Comparison of ENCODE assay signal across 24 cellular contexts in genomic region chr10:119049361-119049760, GRCh38. TPM values are rescaled to one million over a fixed set of nuclear protein-coding genes. Genes with fewer than 3 reads are reported as not detected.
A peak's percentile ranks its signal among the peaks of the same experiment; 100 is the strongest.
DNase-seq lines count a peak whose midpoint lies in the region; ATAC-seq, FAIRE-seq and TF ChIP-seq lines count a peak whose summit lies in the region.
"Had no signal": no experiment of that assay in that cellular context is flagged by ENCODE, and none has a peak within 500 bp of the region (broad histone marks: within the 10 kb centered on the region; RNA-seq: fewer than 3 reads in every experiment).

No MANE protein-coding gene starts in this region.

- H3K9ac ChIP-seq in GM12878 (ENCODE audit: control insufficient read depth, insufficient read depth, low read length) (no peak overlapping the region), mesenchymal stem cell (ENCODE audit: low read length) (no peak overlapping the region)
- H3K9ac ChIP-seq: BLaER1 had no signal

- H3K18ac ChIP-seq in mesenchymal stem cell (ENCODE audit: low read depth in 1 of 2, low read length in 2 of 2), result no peak overlapping the region

- peak overlapping the region; percentile 61 for H3K4me3 ChIP-seq in DOHH2 (ENCODE audit: low read length)
- no peak overlapping the region for H3K4me3 ChIP-seq in OCI-LY7 (ENCODE audit: low read depth, low read length, poor library complexity, severe bottlenecking)
- H3K4me3 ChIP-seq in GM12878, result no peak overlapping the region
- no peak overlapping the region for H3K4me3 ChIP-seq in left lung
- no peak overlapping the region for H3K4me3 ChIP-seq in mesenchymal stem cell (ENCODE audit: insufficient read depth in 1 of 2, low read depth in 1 of 2, low read length in 2 of 2)
- H3K4me3 ChIP-seq: BLaER1, HAP-1 had no signal

- DNase-seq in OCI-LY7 (ENCODE audit: low spot score) (peak; percentile 23), GM12878 (ENCODE audit: low read depth, low spot score) (no peak), memory B cell (ENCODE audit: low spot score in 2 of 2) (no peak), SIG-M5 (lab: John Stamatoyannopoulos, UW) (no peak), NCI-H2107 treated with DMSO at 0.1 percent for 48 hours (lab: John Stamatoyannopoulos, UW; ENCODE audit: unreplicated experiment) (no peak), left lung (no peak), mesenchymal stem cell (no peak)
- DNase-seq: CD4-positive, alpha-beta T cell; CD8-positive, alpha-beta memory T cell; DMS 273 treated with DMSO at 0.1 percent for 48 hours; DMS79; GF-D8; GOT3; HFFc6 had no signal

- TF ChIP-seq CTCF in DOHH2 (IDR thresholded peaks at IDR 0.05; ENCODE audit: low read depth, low read length, poor library complexity, severe bottlenecking) (no peak), OCI-LY7 (conservative IDR thresholded peaks at IDR 0.05; ENCODE audit: low read length) (no peak), GM12878 (IDR thresholded peaks at IDR 0.05 in 2 of 3, conservative IDR thresholded peaks at IDR 0.05 in 1 of 3; ENCODE audit: control insufficient read depth in 2 of 3, extremely low read depth in 1 of 3, insufficient read depth in 1 of 3, low read depth in 3 of 3, low read length in 3 of 3) (no peak), left lung (IDR thresholded peaks at IDR 0.05) (no peak)

- no peak overlapping the region for H2BK5ac ChIP-seq in mesenchymal stem cell (ENCODE audit: low read depth, low read length, poor library complexity, severe bottlenecking)

- peak overlapping the region; percentile 11 for H3K4me3 Mint-ChIP-seq in memory B cell
- H3K4me3 Mint-ChIP-seq: B cell; CD4-positive, alpha-beta T cell; CD8-positive, alpha-beta memory T cell; HFFc6 had no signal

- no peak overlapping the region for H2BK120ac ChIP-seq in mesenchymal stem cell (ENCODE audit: low read depth, low read length)

- no peak overlapping the region for H2BK15ac ChIP-seq in mesenchymal stem cell (ENCODE audit: low read depth, poor library complexity, severe bottlenecking)

- no peak for TF ChIP-seq POLR2A in GM12878 (IDR thresholded peaks at IDR 0.05; ENCODE audit: low read depth, low read length)

- CTCF ChIA-PET in OCI-LY7 (lab: Charles Lee; ENCODE audit: unreplicated experiment), result no interaction called here
- CTCF ChIA-PET in GM12878 (lab: Yijun Ruan, JAX), result no interaction called here

- no peak overlapping the region for H3K14ac ChIP-seq in mesenchymal stem cell (ENCODE audit: low read length in 2 of 2)

- no peaks in the 10 kb centered on the region for H3K27me3 Mint-ChIP-seq in memory B cell
- H3K27me3 Mint-ChIP-seq: B cell; CD4-positive, alpha-beta T cell; CD8-positive, alpha-beta memory T cell had no signal

- intact Hi-C loops in OCI-LY7 (cut with micrococcal nuclease; ENCODE audit: unreplicated experiment) (no loop called here), GM12878 (cut with micrococcal nuclease; ENCODE audit: unreplicated experiment) (no loop called here), left lung (cut with DNase I) (no loop called here)

- H2AFZ ChIP-seq in OCI-LY7 (ENCODE audit: low read length) (no peak overlapping the region), GM12878 (ENCODE audit: control insufficient read depth, low read depth, low read length) (no peak overlapping the region), mesenchymal stem cell (ENCODE audit: low read depth, low read length) (no peak overlapping the region)

- H3K23ac ChIP-seq in mesenchymal stem cell (ENCODE audit: low read length in 2 of 2), result no peak overlapping the region

- no peak overlapping the region for H4K8ac ChIP-seq in mesenchymal stem cell (ENCODE audit: low read length)

- H4K20me1 ChIP-seq in DOHH2 (ENCODE audit: control insufficient read depth, insufficient read depth, low read depth, low read length) (peaks cover 33% of the 10 kb centered on the region), OCI-LY7 (ENCODE audit: insufficient read depth, low read length) (peaks cover 24% of the 10 kb centered on the region; the same call in 1 of the 2 replicates), GM12878 (ENCODE audit: control insufficient read depth, insufficient read depth) (no peaks in the 10 kb centered on the region; the same call in 1 of the 2 replicates)

- no peak for TF ChIP-seq RAD21 in GM12878 (IDR thresholded peaks at IDR 0.05; ENCODE audit: insufficient read depth, low read depth, low read length)

- SMC1A ChIA-PET in GM12878 (lab: Charles Lee; ENCODE audit: uncharacterized antibody, unreplicated experiment), result interaction anchor here (0.6 kb wide), 1 partner anchor 857 kb away, joined by 4 read pairs; no protein-coding TSS in a partner anchor

- peaks cover 51% of the 10 kb centered on the region for H3K36me3 Mint-ChIP-seq in memory B cell

- 25% methylated on average over 4 of the region's 5 CpGs for WGBS in GM12878 (ENCODE audit: insufficient coverage, insufficient replicate concordance, low lambda C conversion rate, missing lambda C conversion rate)
- WGBS in mesenchymal stem cell, result over 99% methylated on average over 3 of the region's 5 CpGs

- H2AK5ac ChIP-seq in mesenchymal stem cell (ENCODE audit: low read length, severe bottlenecking), result no peak overlapping the region

- RAD21 ChIA-PET in GM12878 (lab: Charles Lee; ENCODE audit: unreplicated experiment), result no interaction called here

- H2BK12ac ChIP-seq in mesenchymal stem cell (ENCODE audit: low read length in 2 of 2), result no peak overlapping the region

- peaks cover 4% of the 10 kb centered on the region for H3K79me1 ChIP-seq in mesenchymal stem cell (replicated peaks; ENCODE audit: low read length, poor library complexity, severe bottlenecking)

- H3K4me1 Mint-ChIP-seq in memory B cell, result peaks cover 9% of the 10 kb centered on the region

- no peak overlapping the region for H3K4ac ChIP-seq in mesenchymal stem cell (ENCODE audit: low read depth in 1 of 2, low read length in 2 of 2)

- H3K9me2 ChIP-seq in DOHH2 (replicated peaks; ENCODE audit: control insufficient read depth, low read length) (no peaks in the 10 kb centered on the region), OCI-LY7 (ENCODE audit: insufficient read depth, low read length) (no peaks in the 10 kb centered on the region)

- H3K79me2 ChIP-seq in DOHH2 (ENCODE audit: control insufficient read depth, low read length), result peaks cover 98% of the 10 kb centered on the region
- peaks cover 83% of the 10 kb centered on the region for H3K79me2 ChIP-seq in OCI-LY7 (ENCODE audit: insufficient read depth, low read depth, low read length)
- peaks cover 11% of the 10 kb centered on the region for H3K79me2 ChIP-seq in GM12878 (ENCODE audit: control insufficient read depth, insufficient read depth, low read length)

- no peaks in the 10 kb centered on the region for H3K9me3 ChIP-seq in DOHH2 (ENCODE audit: control insufficient read depth, insufficient read depth, low read length)
- H3K9me3 ChIP-seq in OCI-LY7 (ENCODE audit: low read length), result no peaks in the 10 kb centered on the region
- no peaks in the 10 kb centered on the region for H3K9me3 ChIP-seq in GM12878 (replicated peaks; ENCODE audit: control insufficient read depth, insufficient read depth, low read length)
- H3K9me3 ChIP-seq in left lung, result no peaks in the 10 kb centered on the region
- H3K9me3 ChIP-seq in mesenchymal stem cell (ENCODE audit: control insufficient read depth, low read length), result no peaks in the 10 kb centered on the region
- H3K9me3 ChIP-seq: HAP-1 had no signal

- H3K4me1 ChIP-seq in DOHH2 (ENCODE audit: control insufficient read depth, low read length) (peaks cover 69% of the 10 kb centered on the region), OCI-LY7 (ENCODE audit: insufficient read depth, low read length, poor library complexity, severe bottlenecking) (peaks cover 14% of the 10 kb centered on the region), GM12878 (ENCODE audit: control insufficient read depth, insufficient read depth, low read length) (no peaks in the 10 kb centered on the region; the same call in 1 of the 2 replicates), left lung (no peaks in the 10 kb centered on the region), mesenchymal stem cell (ENCODE audit: control insufficient read depth, insufficient read depth, low read depth, low read length) (no peaks in the 10 kb centered on the region)
- H3K4me1 ChIP-seq: BLaER1, HAP-1 had no signal

- H3K27ac ChIP-seq in DOHH2 (ENCODE audit: low read depth, low read length), result peak overlapping the region; percentile 80
- H3K27ac ChIP-seq in OCI-LY7 (ENCODE audit: low read depth, low read length, poor library complexity, severe bottlenecking), result peak overlapping the region; percentile 26
- H3K27ac ChIP-seq in GM12878 (ENCODE audit: control insufficient read depth, insufficient read depth), result no peak overlapping the region
- H3K27ac ChIP-seq in left lung, result no peak overlapping the region
- H3K27ac ChIP-seq in mesenchymal stem cell (ENCODE audit: low read length, poor library complexity, severe bottlenecking), result no peak overlapping the region
- H3K27ac ChIP-seq: 22Rv1, BLaER1, C4-2B had no signal

- no TSS peak for BruUV-seq in OCI-LY7 (replicated peaks; lab: Mats Ljungman, UMichigan)
- BruUV-seq in GM12878 (replicated peaks; lab: Mats Ljungman, UMichigan), result no TSS peak

- H3K4me2 ChIP-seq in DOHH2 (ENCODE audit: low read length), result peak overlapping the region; percentile 59
- no peak overlapping the region for H3K4me2 ChIP-seq in OCI-LY7 (ENCODE audit: low read length)
- H3K4me2 ChIP-seq in GM12878 (ENCODE audit: control insufficient read depth, insufficient read depth), result no peak overlapping the region
- H3K4me2 ChIP-seq in mesenchymal stem cell (ENCODE audit: low read length, poor library complexity, severe bottlenecking), result no peak overlapping the region
- H3K4me2 ChIP-seq: BLaER1 had no signal

- H3K27me3 ChIP-seq in DOHH2 (ENCODE audit: control insufficient read depth, low read length), result no peaks in the 10 kb centered on the region
- no peaks in the 10 kb centered on the region for H3K27me3 ChIP-seq in GM12878 (replicated peaks in 1 of 2; ENCODE audit: control insufficient read depth in 2 of 2, insufficient read depth in 2 of 2, low read length in 1 of 2)
- H3K27me3 ChIP-seq in left lung, result no peaks in the 10 kb centered on the region
- no peaks in the 10 kb centered on the region for H3K27me3 ChIP-seq in mesenchymal stem cell (ENCODE audit: control insufficient read depth in 1 of 2, insufficient read depth in 1 of 2, low read length in 2 of 2)
- H3K27me3 ChIP-seq: BLaER1 had no signal

- peak; percentile 18; the same call in 1 of the 3 replicates for ATAC-seq in GM12878
- ATAC-seq in memory B cell (ENCODE audit: low read depth), result peak; percentile 56
- ATAC-seq in left lung, result no peak

- no peaks in the 10 kb centered on the region for H3K9me3 Mint-ChIP-seq in memory B cell
- H3K9me3 Mint-ChIP-seq: CD4-positive, alpha-beta T cell; CD8-positive, alpha-beta memory T cell; HFFc6 had no signal

- POLR2A ChIA-PET in OCI-LY7 (lab: Charles Lee), result interaction anchor here (0.7 to 0.9 kb wide), 3 partner anchors 21 to 83 kb away, joined by 3 to 4 read pairs (median 4); no protein-coding TSS in a partner anchor
- POLR2A ChIA-PET in GM12878 (lab: Charles Lee), result interaction anchor here (0.6 to 1.0 kb wide), 3 partner anchors 10 to 441 kb away, joined by 3 to 4 read pairs (median 3); no protein-coding TSS in a partner anchor

- FAIRE-seq in GM12878 (lab: Jason Lieb, UNC), result no peak
- FAIRE-seq: A204.1, D721Med, GM12892, H54 had no signal

- in situ Hi-C loops in GM12878 (cut with MboI), result no loop called here

- H3F3A ChIP-seq in DOHH2 (ENCODE audit: control insufficient read depth, insufficient read depth), result peaks cover 39% of the 10 kb centered on the region

- no peak overlapping the region for H3K27ac Mint-ChIP-seq in memory B cell
- H3K27ac Mint-ChIP-seq: B cell; CD4-positive, alpha-beta T cell; HFFc6 had no signal

- H4K91ac ChIP-seq in mesenchymal stem cell (ENCODE audit: low read length), result no peak overlapping the region

- H3K36me3 ChIP-seq in DOHH2 (ENCODE audit: control insufficient read depth, low read length) (peaks cover 99% of the 10 kb centered on the region), OCI-LY7 (ENCODE audit: insufficient read depth, low read length) (peaks cover 100% of the 10 kb centered on the region), GM12878 (ENCODE audit: control insufficient read depth in 2 of 2, insufficient read depth in 2 of 2, low read length in 1 of 2) (peaks cover 25 to 59% of the 10 kb centered on the region in 2 experiments), left lung (peaks cover 0 to 98% of the 10 kb centered on the region in 2 donors), mesenchymal stem cell (ENCODE audit: control insufficient read depth in 1 of 2, insufficient read depth in 2 of 2, low read depth in 1 of 2, low read length in 2 of 2) (peaks cover 42 to 99% of the 10 kb centered on the region in 2 experiments)

- TF ChIP-seq EP300 in GM12878 (IDR thresholded peaks at IDR 0.05; ENCODE audit: borderline replicate concordance in 1 of 2, control insufficient read depth in 1 of 2, low read depth in 2 of 2, low read length in 2 of 2), result no peak

RNA-seq across cellular contexts. Expression of gene NANOS1, which starts 19.8 kb away (rescaled TPM):
- total RNA-seq in OCI-LY7 (2014; rRNA removed; shearing (Covaris generic)), result 3.6 and 3.7 TPM in 2 replicates
- total RNA-seq in OCI-LY7 (2022) (7.5 and 8.5 TPM in 2 replicates), GM12878 (2014; rRNA removed) (0.23 and 0.65 TPM in 2 replicates), GM12878 (2014; rRNA removed; fragmentation: Illumina TruSeq; extraction: Trizol) (0.27 and 0.37 TPM in 2 replicates), GM12878 (2021) (0.36 and 0.61 TPM in 2 replicates), left lung (1 to 10 TPM; 1.0 to 1.6 TPM)
- 0.29 and 0.56 TPM in 2 replicates for total RNA-seq in GM12878 (2013; cell fraction: nucleolus; rRNA removed)
- polyA plus RNA-seq in GM12878 (2011; ENCODE audit: low read depth), result 0.51 TPM
- polyA plus RNA-seq in GM12878 (2011; rRNA removed) (0.30 and 0.37 TPM in 2 replicates), GM12878 (2014; fragmentation: Illumina TruSeq; extraction: Trizol) (0.22 TPM in 1 of 2 replicates, not detected in the other), GM12878 (2014; fragmentation: Nextera tagmentation; extraction: Ambion mirVana) (under 1 TPM; 0.03 to 0.29 TPM), GM12878 (2014; rRNA removed) (0.48 and 0.55 TPM in 2 replicates), GM12878 (2016; fragmentation: Nextera tagmentation; extraction: Ambion mirVana) (not detected)
- 0.12 and 0.22 TPM in 2 replicates for polyA plus RNA-seq in GM12878 (2011; cell fraction: cytosol; rRNA removed)
- polyA plus RNA-seq in GM12878 (2011; cell fraction: nucleus; rRNA removed), result 0.20 and 0.22 TPM in 2 replicates
- 0.72 and 1.0 TPM in 2 replicates for polyA plus RNA-seq in GM12878 (2012)
- polyA minus RNA-seq in GM12878 (2011; rRNA and poly(A)+ RNA removed), result 0.15 TPM in 1 of 2 replicates, not detected in the other
- not detected in 2 replicates for polyA minus RNA-seq in GM12878 (2011; cell fraction: cytosol; rRNA and poly(A)+ RNA removed)
- 0.36 and 0.57 TPM in 2 replicates for polyA minus RNA-seq in GM12878 (2011; cell fraction: nucleus; rRNA and poly(A)+ RNA removed)
- polyA plus RNA-seq in mesenchymal stem cell (2013, experiment 1 of 2), result 0.83 TPM
- polyA plus RNA-seq in mesenchymal stem cell (2013, experiment 2 of 2), result 0.82 TPM

RNA-seq across cellular contexts. Expression of gene EIF3A, which starts 31.3 kb away (rescaled TPM):
- 83.0 and 96.2 TPM in 2 replicates for total RNA-seq in OCI-LY7 (2014; rRNA removed; shearing (Covaris generic))
- 161 and 171 TPM in 2 replicates for total RNA-seq in OCI-LY7 (2022)
- total RNA-seq in GM12878 (2013; cell fraction: nucleolus; rRNA removed), result 143 and 144 TPM in 2 replicates
- total RNA-seq in GM12878 (2014; rRNA removed), result 82.6 and 86.3 TPM in 2 replicates
- 159 and 166 TPM in 2 replicates for total RNA-seq in GM12878 (2014; rRNA removed; fragmentation: Illumina TruSeq; extraction: Trizol)
- total RNA-seq in GM12878 (2021), result 138 and 148 TPM in 2 replicates
- polyA plus RNA-seq in GM12878 (2011; ENCODE audit: low read depth), result 50.1 TPM
- polyA plus RNA-seq in GM12878 (2011; rRNA removed), result 47.4 and 49.4 TPM in 2 replicates
- polyA plus RNA-seq in GM12878 (2011; cell fraction: cytosol; rRNA removed), result 35.9 and 50.0 TPM in 2 replicates
- 21.6 and 53.4 TPM in 2 replicates for polyA plus RNA-seq in GM12878 (2011; cell fraction: nucleus; rRNA removed)
- polyA plus RNA-seq in GM12878 (2012), result 79.0 and 84.9 TPM in 2 replicates
- polyA plus RNA-seq in GM12878 (2014; fragmentation: Illumina TruSeq; extraction: Trizol), result 195 and 219 TPM in 2 replicates
- polyA plus RNA-seq in GM12878 (2014; fragmentation: Nextera tagmentation; extraction: Ambion mirVana), result 10 to 100 TPM; 42.3 to 46.5 TPM
- 78.1 and 88.9 TPM in 2 replicates for polyA plus RNA-seq in GM12878 (2014; rRNA removed)
- polyA plus RNA-seq in GM12878 (2016; fragmentation: Nextera tagmentation; extraction: Ambion mirVana), result 100 to 1,000 TPM; 104 to 108 TPM
- 71.2 and 84.9 TPM in 2 replicates for polyA minus RNA-seq in GM12878 (2011; rRNA and poly(A)+ RNA removed)
- polyA minus RNA-seq in GM12878 (2011; cell fraction: cytosol; rRNA and poly(A)+ RNA removed), result 36.2 and 45.2 TPM in 2 replicates
- polyA minus RNA-seq in GM12878 (2011; cell fraction: nucleus; rRNA and poly(A)+ RNA removed), result 34.9 and 49.1 TPM in 2 replicates
- 100 to 1,000 TPM in 1 of 2 donors, 10 to 100 TPM in 1; 89.1 to 113 TPM for total RNA-seq in left lung
- polyA plus RNA-seq in mesenchymal stem cell (2013, experiment 1 of 2), result 129 TPM
- polyA plus RNA-seq in mesenchymal stem cell (2013, experiment 2 of 2), result 127 TPM

RNA-seq across cellular contexts. Expression of gene DENND10, which starts 54.6 kb away (rescaled TPM):
- total RNA-seq in OCI-LY7 (2014; rRNA removed; shearing (Covaris generic)), result 17.8 and 18.0 TPM in 2 replicates
- total RNA-seq in OCI-LY7 (2022), result 27.1 and 29.1 TPM in 2 replicates
- 21.6 and 24.7 TPM in 2 replicates for total RNA-seq in GM12878 (2013; cell fraction: nucleolus; rRNA removed)
- 30.0 and 35.7 TPM in 2 replicates for total RNA-seq in GM12878 (2014; rRNA removed)
- 23.8 and 30.8 TPM in 2 replicates for total RNA-seq in GM12878 (2014; rRNA removed; fragmentation: Illumina TruSeq; extraction: Trizol)
- total RNA-seq in GM12878 (2021), result 21.5 and 26.6 TPM in 2 replicates
- 10.6 TPM for polyA plus RNA-seq in GM12878 (2011; ENCODE audit: low read depth)
- 25.8 and 32.9 TPM in 2 replicates for polyA plus RNA-seq in GM12878 (2011; rRNA removed)
- 17.0 and 18.3 TPM in 2 replicates for polyA plus RNA-seq in GM12878 (2011; cell fraction: cytosol; rRNA removed)
- 12.1 and 14.0 TPM in 2 replicates for polyA plus RNA-seq in GM12878 (2011; cell fraction: nucleus; rRNA removed)
- 17.9 and 18.3 TPM in 2 replicates for polyA plus RNA-seq in GM12878 (2012)
- polyA plus RNA-seq in GM12878 (2014; fragmentation: Illumina TruSeq; extraction: Trizol), result 29.7 and 31.9 TPM in 2 replicates
- polyA plus RNA-seq in GM12878 (2014; fragmentation: Nextera tagmentation; extraction: Ambion mirVana), result 10 to 100 TPM; 23.7 to 39.8 TPM
- 20.9 and 26.6 TPM in 2 replicates for polyA plus RNA-seq in GM12878 (2014; rRNA removed)
- 10 to 100 TPM; 25.7 to 28.1 TPM for polyA plus RNA-seq in GM12878 (2016; fragmentation: Nextera tagmentation; extraction: Ambion mirVana)
- polyA minus RNA-seq in GM12878 (2011; rRNA and poly(A)+ RNA removed), result 15.5 and 18.9 TPM in 2 replicates
- 7.2 and 9.4 TPM in 2 replicates for polyA minus RNA-seq in GM12878 (2011; cell fraction: cytosol; rRNA and poly(A)+ RNA removed)
- polyA minus RNA-seq in GM12878 (2011; cell fraction: nucleus; rRNA and poly(A)+ RNA removed), result 8.3 and 12.6 TPM in 2 replicates
- total RNA-seq in left lung, result 10 to 100 TPM; 34.2 to 37.4 TPM
- polyA plus RNA-seq in mesenchymal stem cell (2013, experiment 1 of 2), result 113 TPM
- polyA plus RNA-seq in mesenchymal stem cell (2013, experiment 2 of 2), result 113 TPM

Comparison
In these comparisons a context has a peak if more than half of its experiments do, and no peak if none do; other contexts are left out.
1. H3K27ac ChIP-seq: peak in DOHH2 (single experiment) and OCI-LY7 (single experiment); none in GM12878 (single experiment), left lung (0 of 2) and mesenchymal stem cell (single experiment).